ENCODE assay signal across 8 cellular contexts in the genomic region with DNA sequence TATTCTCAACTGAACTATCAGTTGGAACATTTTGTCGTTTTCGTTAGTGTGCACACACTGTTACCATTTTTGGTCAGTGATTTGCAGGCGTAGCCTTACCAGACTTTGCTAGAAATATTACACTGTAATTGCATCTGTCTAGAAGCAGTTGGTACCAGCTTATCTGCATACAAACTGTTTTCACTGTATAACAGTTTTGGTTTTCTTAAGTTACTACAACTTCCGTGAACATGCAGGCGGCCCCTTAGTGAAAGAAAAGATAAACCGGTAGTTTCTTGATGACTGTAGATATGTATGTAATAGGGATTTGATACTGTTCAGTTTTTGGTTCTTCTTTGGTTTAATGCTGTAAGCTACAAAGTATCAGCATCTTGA. TPM values are rescaled to one million over a fixed set of nuclear protein-coding genes. Genes with fewer than 3 reads are reported as not detected.
DNase-seq lines count a peak whose midpoint lies in the region; ATAC-seq and TF ChIP-seq lines count a peak whose summit lies in the region.

No MANE protein-coding gene starts in this region.

- peak overlapping the region; percentile 92 for H3K4me2 ChIP-seq in mesendoderm (ENCODE audit: low read length)

- H2BK5ac ChIP-seq in mesendoderm (ENCODE audit: low read length): no peak overlapping the region

- H3K79me2 ChIP-seq in mesendoderm (ENCODE audit: control insufficient read depth, insufficient read depth, low read length): peaks cover 43% of the 10 kb centered on the region

- peak; percentile 57 for DNase-seq in GM10266 (ENCODE audit: extremely low spot score)
- DNase-seq in body of pancreas: no peak
- no peak for DNase-seq in mesendoderm
- DNase-seq in SKM-1 treated with dmso at 0.1 percent for 144 hours (lab: John Stamatoyannopoulos, UW; ENCODE audit: unreplicated experiment): no peak
- no peak for DNase-seq in activated effector memory CD4-positive, alpha-beta T cell treated with anti-CD3 and anti-CD28 coated beads, Interleukin-2, amount 50 U/mL, for 16 hours
- no peak for DNase-seq in ureter (ENCODE audit: low spot score)
- DNase-seq in SHP77 (lab: John Stamatoyannopoulos, UW): no peak

- no peak overlapping the region for H4K5ac ChIP-seq in mesendoderm (ENCODE audit: low read length)

- ATAC-seq in body of pancreas: no peak

- peak overlapping the region; percentile 78 for H3K4me3 ChIP-seq in HUES6 (ENCODE audit: low read depth, low read length)
- peak overlapping the region; percentile 94 to 95 for H3K4me3 ChIP-seq in body of pancreas
- peak overlapping the region; percentile 16 for H3K4me3 ChIP-seq in mesendoderm (ENCODE audit: low read length)

- no peak overlapping the region for H2BK120ac ChIP-seq in mesendoderm (ENCODE audit: low read depth, low read length)

- H3K36me3 ChIP-seq in HUES6 (ENCODE audit: control insufficient read depth, insufficient read depth, low read length) (no peaks in the 10 kb centered on the region), body of pancreas (replicated peaks in 1 of 2; ENCODE audit: insufficient read depth in 1 of 2, low read depth in 2 of 2) (no peaks in the 10 kb centered on the region), mesendoderm (ENCODE audit: control insufficient read depth, insufficient read depth, low read length) (no peaks in the 10 kb centered on the region)

- TF ChIP-seq CTCF in GM10266 (IDR thresholded peaks at IDR 0.05; ENCODE audit: control insufficient read depth, insufficient read depth, low read depth, missing control alignments): no peak
- TF ChIP-seq CTCF in body of pancreas (IDR thresholded peaks at IDR 0.05): no peak

- H3K56ac ChIP-seq in mesendoderm (ENCODE audit: low read length): no peak overlapping the region

- no peak for TF ChIP-seq POLR2A in body of pancreas (IDR thresholded peaks at IDR 0.05)

- H3K27ac ChIP-seq in HUES6 (ENCODE audit: low read depth, low read length): no peak overlapping the region
- H3K27ac ChIP-seq in body of pancreas: peak overlapping the region; percentile 97 to 100 (median 100)
- no peak overlapping the region for H3K27ac ChIP-seq in mesendoderm (ENCODE audit: low read depth, low read length)

- no peak overlapping the region for H3K18ac ChIP-seq in mesendoderm (ENCODE audit: low read length)

- H3K4ac ChIP-seq in mesendoderm (ENCODE audit: low read depth, low read length): no peak overlapping the region

- H3K27me3 ChIP-seq in HUES6 (ENCODE audit: control insufficient read depth, insufficient read depth, low read length): no peaks in the 10 kb centered on the region
- H3K27me3 ChIP-seq in body of pancreas: peaks cover 0 to 5% of the 10 kb centered on the region in 2 donors
- H3K27me3 ChIP-seq in mesendoderm (ENCODE audit: insufficient read depth, low read length, poor library complexity): no peaks in the 10 kb centered on the region

- peaks cover 4% of the 10 kb centered on the region for H3K79me1 ChIP-seq in mesendoderm (ENCODE audit: low read length)

- no peak overlapping the region for H2BK15ac ChIP-seq in mesendoderm (replicated peaks; ENCODE audit: low read depth)

- 3 to 10% methylated on average over 6 of the region's 6 CpGs for WGBS in body of pancreas, 2 donors
- WGBS in mesendoderm (ENCODE audit: extremely low coverage, insufficient coverage, low lambda C conversion rate): no CpG with 5 or more reads among the region's 6 CpGs

- H2AK5ac ChIP-seq in mesendoderm (ENCODE audit: low read length): no peak overlapping the region

- H3K4me1 ChIP-seq in HUES6 (ENCODE audit: control insufficient read depth, insufficient read depth, low read length): peaks cover 50% of the 10 kb centered on the region
- peaks cover 41% of the 10 kb centered on the region for H3K4me1 ChIP-seq in body of pancreas
- H3K4me1 ChIP-seq in mesendoderm (ENCODE audit: control insufficient read depth, low read depth, low read length): peaks cover 6% of the 10 kb centered on the region

- no peak overlapping the region for H4K8ac ChIP-seq in mesendoderm (ENCODE audit: low read depth, low read length)

- intact Hi-C loops in body of pancreas (cut with DNase I): no loop called here

- no peak overlapping the region for H3K23ac ChIP-seq in mesendoderm (ENCODE audit: low read length)

- H3K9me3 ChIP-seq in HUES6 (ENCODE audit: control insufficient read depth, insufficient read depth, low read depth, low read length): peaks cover 4% of the 10 kb centered on the region; the same call in 1 of the 2 replicates
- H3K9me3 ChIP-seq in body of pancreas: no peaks in the 10 kb centered on the region

- H3K9ac ChIP-seq in HUES6 (ENCODE audit: low read length) (peak overlapping the region; percentile 88), mesendoderm (ENCODE audit: low read length) (peak overlapping the region; percentile 87)

RNA-seq across cellular contexts. Expression of gene DSTN, which starts 1.3 kb away (rescaled TPM):
- total RNA-seq in body of pancreas: 100 to 1,000 TPM; 103 to 464 TPM
- polyA plus RNA-seq in mesendoderm (2013, experiment 1 of 2): 278 TPM
- 278 TPM for polyA plus RNA-seq in mesendoderm (2013, experiment 2 of 2)
- 603 TPM for total RNA-seq in ureter

RNA-seq across cellular contexts. Expression of gene BFSP1, which starts 40.0 kb away (rescaled TPM):
- total RNA-seq in body of pancreas (under 1 TPM; 0.52 to 0.99 TPM), ureter (1.0 TPM)
- polyA plus RNA-seq in mesendoderm (2013, experiment 1 of 2): 2.2 TPM
- 2.4 TPM for polyA plus RNA-seq in mesendoderm (2013, experiment 2 of 2)

Comparison
In these comparisons a context has a peak if more than half of its experiments do, and no peak if none do; other contexts are left out.
1. H3K27ac ChIP-seq: peak in body of pancreas (4 of 4); none in HUES6 (single experiment) and mesendoderm (single experiment).
2. H3K4me3 ChIP-seq: peak in every context shown above with its lines; median percentile 94 in body of pancreas; 78 in HUES6; 16 in mesendoderm.